25 cellular contexts compared by ENCODE assay signal in genomic region chr9:126938332-126938731, GRCh38.
"Had no signal": no experiment of that assay in that cellular context is flagged by ENCODE, and none has a peak within 500 bp of the region (broad histone marks: within the 10 kb centered on the region; RNA-seq: fewer than 3 reads in every experiment).

No MANE protein-coding gene starts in this region.

- H3K4me1 ChIP-seq: ascending aorta, prostate gland had no signal

- FAIRE-seq: keratinocyte, pancreas had no signal

- H3K9me3 ChIP-seq: ascending aorta, gastrocnemius medialis, pancreas, prostate gland, tibial nerve had no signal

- DNase-seq: activated B cell treated with CpG ODN at 0.5 μM for 24 hours; activated CD4-positive, alpha-beta T cell treated with anti-CD3 and anti-CD28 coated beads, Interleukin-2, amount 50 U/mL, for 1 hour; activated CD8-positive, alpha-beta T cell treated with anti-CD3 and anti-CD28 coated beads, Interleukin-2, amount 10 ng/mL, durations not matched to agents 7 days and 5 days; activated naive CD4-positive, alpha-beta T cell; activated naive CD8-positive, alpha-beta T cell treated with anti-CD3 and anti-CD28 coated beads for 36 hours; activated T-cell treated with anti-CD3 and anti-CD28 coated beads, Interleukin-2, amount 50 U/mL, for 48 hours; dorsolateral prefrontal cortex; effector memory CD4-positive, alpha-beta T cell; gastrocnemius medialis; hippocampal formation; left cardiac atrium; mammary epithelial cell; naive thymus-derived CD4-positive, alpha-beta T cell; nucleus accumbens; pancreas; stimulated activated CD4-positive, alpha-beta T cell treated with anti-CD3 and anti-CD28 coated beads, Interleukin-15, amount 100 ng/mL, for 24 hours; stimulated activated CD4-positive, alpha-beta T cell treated with anti-CD3 and anti-CD28 coated beads, Interleukin-2, amount 100 ng/mL, for 24 hours; stimulated activated naive B cell treated with anti-CD40 and anti-IgM and Interleukin-4, amounts not matched to agents 10 μg/mL and 1 μg/mL and 100 μg/mL, for 72 hours; T1000 had no signal

- H3K36me3 ChIP-seq: ascending aorta, gastrocnemius medialis, pancreas, prostate gland, tibial nerve had no signal

- H3K4me3 ChIP-seq: ascending aorta, coronary artery, dorsolateral prefrontal cortex, gastrocnemius medialis, pancreas, prostate gland, tibial nerve had no signal

- H3K27ac ChIP-seq: ascending aorta, coronary artery, dorsolateral prefrontal cortex, gastrocnemius medialis, pancreas, prostate gland, tibial nerve had no signal

- H3K27me3 ChIP-seq: ascending aorta, dorsolateral prefrontal cortex, gastrocnemius medialis, pancreas, tibial nerve had no signal

- ATAC-seq: activated CD8-positive, alpha-beta memory T cell treated with anti-CD3 and anti-CD28 coated beads, Interleukin-2, amount 10 ng/mL, durations not matched to agents 7 days and 5 days; activated CD8-positive, alpha-beta T cell treated with anti-CD3 and anti-CD28 coated beads, Interleukin-2, amount 10 ng/mL, durations not matched to agents 7 days and 5 days; gastrocnemius medialis; left cardiac atrium; naive thymus-derived CD4-positive, alpha-beta T cell; pancreas; stimulated activated naive B cell treated with anti-CD40 and anti-IgM and Interleukin-4, amounts not matched to agents 10 μg/mL and 1 μg/mL and 100 μg/mL, for 72 hours had no signal
